ENCODE assay signal across 1 cellular context in genomic region chr4:24810016-24810415, GRCh38.
TF ChIP-seq lines count a peak whose summit lies in the region.

No MANE protein-coding gene starts in this region.

TF ChIP-seq in IMR-90, 13 proteins besides CTCF, POLR2A, EP300 and RAD21 (continued from another document):
- TF ChIP-seq USF2 (IDR thresholded peaks at IDR 0.05; ENCODE audit: low read depth, low read length), result no peak
- TF ChIP-seq RCOR1 (IDR thresholded peaks at IDR 0.05; ENCODE audit: insufficient replicate concordance, low read length), result no peak
- TF ChIP-seq RFX5 (IDR thresholded peaks at IDR 0.05; ENCODE audit: low read depth, low read length), result no peak
